ENCODE assay signal across 7 cellular contexts in genomic region chr7:121169469-121169868, GRCh38.
"Had no signal": no experiment of that assay in that cellular context is flagged by ENCODE, and none has a peak within 500 bp of the region (broad histone marks: within the 10 kb centered on the region; RNA-seq: fewer than 3 reads in every experiment).

No MANE protein-coding gene starts in this region.

- H3K27ac ChIP-seq: GM23248 had no signal

- H3K9me3 ChIP-seq: HAP-1 had no signal

- H3K36me3 ChIP-seq: HAP-1 had no signal

- H3K4me1 ChIP-seq: HAP-1 had no signal

- DNase-seq: GM23248, GOT3, H7, IMR-90, KG1 had no signal

- H2AFZ ChIP-seq: GM23248 had no signal

- H3K4me3 ChIP-seq: GM23248, HAP-1, K562 had no signal
